Comparison of ENCODE assay signal across 1 cellular context in genomic region chr15:83014205-83014653, GRCh38.
TF ChIP-seq lines count a peak whose summit lies in the region.

No MANE protein-coding gene starts in this region.

TF ChIP-seq in SK-N-SH treated with all-trans-retinoic acid at 6 μM for 48 hours, 23 proteins besides CTCF, POLR2A, EP300 and RAD21 (continued from another document):
- no peak for TF ChIP-seq PPARA (CRISPR knock-in tag; IDR thresholded peaks at IDR 0.05; ENCODE audit: borderline replicate concordance)
TF ChIP-seq in SK-N-SH treated with all-trans-retinoic acid at 6 μM for 48 hours: peak in this region for 0.
